In the genomic region with DNA sequence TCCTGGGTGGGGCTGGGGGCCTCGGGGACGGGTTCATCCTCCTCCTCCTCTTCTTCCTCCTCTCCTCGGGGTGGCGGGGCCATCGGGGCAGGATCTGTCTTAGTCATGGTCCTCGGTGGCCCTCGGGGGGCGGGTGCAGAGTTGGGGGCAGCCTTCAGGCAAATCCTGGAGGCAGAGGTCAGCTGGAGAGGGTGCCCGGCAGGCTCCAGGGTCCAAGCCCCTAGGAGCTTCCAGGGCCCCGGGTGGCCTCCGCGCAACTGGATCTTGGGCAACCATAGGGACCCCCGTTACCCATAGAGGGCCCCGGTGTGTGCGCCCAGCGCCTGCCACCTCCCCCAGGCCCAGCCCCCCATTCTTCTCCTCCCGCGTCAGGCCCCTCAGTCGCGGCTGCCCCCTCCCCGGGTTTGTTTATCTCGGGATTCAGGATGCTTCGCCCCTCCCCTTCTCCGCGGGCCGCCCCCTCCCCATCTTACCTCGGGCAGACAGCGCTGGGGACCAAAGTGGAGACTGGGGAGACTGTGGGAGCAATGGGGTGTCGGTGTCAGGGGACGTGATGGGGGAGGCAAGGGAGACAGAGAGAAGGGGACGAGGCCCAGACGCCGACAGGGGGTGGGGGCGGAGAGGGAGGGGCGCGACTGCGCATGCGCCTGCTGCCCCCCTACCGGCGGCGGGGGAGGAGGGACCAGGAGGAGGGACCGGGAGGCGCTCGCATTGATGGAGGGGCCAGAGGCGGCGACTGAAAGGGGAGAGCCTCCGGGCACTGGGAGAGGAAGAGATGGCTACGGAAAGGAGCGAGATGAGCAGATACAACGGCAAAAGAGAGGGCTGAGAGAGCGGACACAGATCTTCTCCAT, we compare ENCODE assay signal across 1 cellular context.
TF ChIP-seq lines count a peak whose summit lies in the region.

A gene with protein sequence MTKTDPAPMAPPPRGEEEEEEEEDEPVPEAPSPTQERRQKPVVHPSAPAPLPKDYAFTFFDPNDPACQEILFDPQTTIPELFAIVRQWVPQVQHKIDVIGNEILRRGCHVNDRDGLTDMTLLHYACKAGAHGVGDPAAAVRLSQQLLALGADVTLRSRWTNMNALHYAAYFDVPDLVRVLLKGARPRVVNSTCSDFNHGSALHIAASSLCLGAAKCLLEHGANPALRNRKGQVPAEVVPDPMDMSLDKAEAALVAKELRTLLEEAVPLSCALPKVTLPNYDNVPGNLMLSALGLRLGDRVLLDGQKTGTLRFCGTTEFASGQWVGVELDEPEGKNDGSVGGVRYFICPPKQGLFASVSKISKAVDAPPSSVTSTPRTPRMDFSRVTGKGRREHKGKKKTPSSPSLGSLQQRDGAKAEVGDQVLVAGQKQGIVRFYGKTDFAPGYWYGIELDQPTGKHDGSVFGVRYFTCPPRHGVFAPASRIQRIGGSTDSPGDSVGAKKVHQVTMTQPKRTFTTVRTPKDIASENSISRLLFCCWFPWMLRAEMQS (minus strand): TSS at position 623 of the 854 bp plus-strand sequence. CDS start 516 bp downstream, at position 107.

TF ChIP-seq in PFSK-1, 5 proteins besides CTCF, POLR2A, EP300 and RAD21 (continued from another document):
- TF ChIP-seq, protein P1, sequence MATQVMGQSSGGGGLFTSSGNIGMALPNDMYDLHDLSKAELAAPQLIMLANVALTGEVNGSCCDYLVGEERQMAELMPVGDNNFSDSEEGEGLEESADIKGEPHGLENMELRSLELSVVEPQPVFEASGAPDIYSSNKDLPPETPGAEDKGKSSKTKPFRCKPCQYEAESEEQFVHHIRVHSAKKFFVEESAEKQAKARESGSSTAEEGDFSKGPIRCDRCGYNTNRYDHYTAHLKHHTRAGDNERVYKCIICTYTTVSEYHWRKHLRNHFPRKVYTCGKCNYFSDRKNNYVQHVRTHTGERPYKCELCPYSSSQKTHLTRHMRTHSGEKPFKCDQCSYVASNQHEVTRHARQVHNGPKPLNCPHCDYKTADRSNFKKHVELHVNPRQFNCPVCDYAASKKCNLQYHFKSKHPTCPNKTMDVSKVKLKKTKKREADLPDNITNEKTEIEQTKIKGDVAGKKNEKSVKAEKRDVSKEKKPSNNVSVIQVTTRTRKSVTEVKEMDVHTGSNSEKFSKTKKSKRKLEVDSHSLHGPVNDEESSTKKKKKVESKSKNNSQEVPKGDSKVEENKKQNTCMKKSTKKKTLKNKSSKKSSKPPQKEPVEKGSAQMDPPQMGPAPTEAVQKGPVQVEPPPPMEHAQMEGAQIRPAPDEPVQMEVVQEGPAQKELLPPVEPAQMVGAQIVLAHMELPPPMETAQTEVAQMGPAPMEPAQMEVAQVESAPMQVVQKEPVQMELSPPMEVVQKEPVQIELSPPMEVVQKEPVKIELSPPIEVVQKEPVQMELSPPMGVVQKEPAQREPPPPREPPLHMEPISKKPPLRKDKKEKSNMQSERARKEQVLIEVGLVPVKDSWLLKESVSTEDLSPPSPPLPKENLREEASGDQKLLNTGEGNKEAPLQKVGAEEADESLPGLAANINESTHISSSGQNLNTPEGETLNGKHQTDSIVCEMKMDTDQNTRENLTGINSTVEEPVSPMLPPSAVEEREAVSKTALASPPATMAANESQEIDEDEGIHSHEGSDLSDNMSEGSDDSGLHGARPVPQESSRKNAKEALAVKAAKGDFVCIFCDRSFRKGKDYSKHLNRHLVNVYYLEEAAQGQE (IDR thresholded peaks at IDR 0.05; ENCODE audit: insufficient read depth in 1 of 2, low read depth in 2 of 2, low read length in 2 of 2), result no peak
